1 cellular context compared by ENCODE assay signal in genomic region chr2:237298323-237299118, GRCh38.
TF ChIP-seq lines count a peak whose summit lies in the region.

No MANE protein-coding gene starts in this region.

TF ChIP-seq in HCT116, 20 proteins besides CTCF, POLR2A, EP300 and RAD21 (continued from another document):
- TF ChIP-seq, protein P1, sequence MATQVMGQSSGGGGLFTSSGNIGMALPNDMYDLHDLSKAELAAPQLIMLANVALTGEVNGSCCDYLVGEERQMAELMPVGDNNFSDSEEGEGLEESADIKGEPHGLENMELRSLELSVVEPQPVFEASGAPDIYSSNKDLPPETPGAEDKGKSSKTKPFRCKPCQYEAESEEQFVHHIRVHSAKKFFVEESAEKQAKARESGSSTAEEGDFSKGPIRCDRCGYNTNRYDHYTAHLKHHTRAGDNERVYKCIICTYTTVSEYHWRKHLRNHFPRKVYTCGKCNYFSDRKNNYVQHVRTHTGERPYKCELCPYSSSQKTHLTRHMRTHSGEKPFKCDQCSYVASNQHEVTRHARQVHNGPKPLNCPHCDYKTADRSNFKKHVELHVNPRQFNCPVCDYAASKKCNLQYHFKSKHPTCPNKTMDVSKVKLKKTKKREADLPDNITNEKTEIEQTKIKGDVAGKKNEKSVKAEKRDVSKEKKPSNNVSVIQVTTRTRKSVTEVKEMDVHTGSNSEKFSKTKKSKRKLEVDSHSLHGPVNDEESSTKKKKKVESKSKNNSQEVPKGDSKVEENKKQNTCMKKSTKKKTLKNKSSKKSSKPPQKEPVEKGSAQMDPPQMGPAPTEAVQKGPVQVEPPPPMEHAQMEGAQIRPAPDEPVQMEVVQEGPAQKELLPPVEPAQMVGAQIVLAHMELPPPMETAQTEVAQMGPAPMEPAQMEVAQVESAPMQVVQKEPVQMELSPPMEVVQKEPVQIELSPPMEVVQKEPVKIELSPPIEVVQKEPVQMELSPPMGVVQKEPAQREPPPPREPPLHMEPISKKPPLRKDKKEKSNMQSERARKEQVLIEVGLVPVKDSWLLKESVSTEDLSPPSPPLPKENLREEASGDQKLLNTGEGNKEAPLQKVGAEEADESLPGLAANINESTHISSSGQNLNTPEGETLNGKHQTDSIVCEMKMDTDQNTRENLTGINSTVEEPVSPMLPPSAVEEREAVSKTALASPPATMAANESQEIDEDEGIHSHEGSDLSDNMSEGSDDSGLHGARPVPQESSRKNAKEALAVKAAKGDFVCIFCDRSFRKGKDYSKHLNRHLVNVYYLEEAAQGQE (IDR thresholded peaks at IDR 0.05; ENCODE audit: low read depth) = no peak
- TF ChIP-seq CEBPB (IDR thresholded peaks at IDR 0.05; ENCODE audit: low read depth) = peak; percentile 95
- TF ChIP-seq SRF (IDR thresholded peaks at IDR 0.05; ENCODE audit: low read depth) = peak; percentile 60; the same call in 1 of the 2 replicates
- peak; percentile 82 for TF ChIP-seq FOSL1 (IDR thresholded peaks at IDR 0.05; ENCODE audit: low read depth)
- TF ChIP-seq EGR1 (IDR thresholded peaks at IDR 0.05; ENCODE audit: low read depth) = no peak
- TF ChIP-seq SP1 (IDR thresholded peaks at IDR 0.05; ENCODE audit: low read depth) = peak; percentile 85
- TF ChIP-seq TCF7L2 (IDR thresholded peaks at IDR 0.05; ENCODE audit: borderline replicate concordance, extremely low read depth, insufficient read depth, insufficient read length) = no peak
- TF ChIP-seq, protein P2, sequence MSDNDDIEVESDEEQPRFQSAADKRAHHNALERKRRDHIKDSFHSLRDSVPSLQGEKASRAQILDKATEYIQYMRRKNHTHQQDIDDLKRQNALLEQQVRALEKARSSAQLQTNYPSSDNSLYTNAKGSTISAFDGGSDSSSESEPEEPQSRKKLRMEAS (IDR thresholded peaks at IDR 0.05) = peak; percentile 96
- TF ChIP-seq ATF3 (IDR thresholded peaks at IDR 0.05) = peak; percentile 77
- TF ChIP-seq EZH2phosphoT487 (IDR thresholded peaks at IDR 0.05; ENCODE audit: borderline replicate concordance) = no peak
